15 cellular contexts compared by ENCODE assay signal in the genomic region with DNA sequence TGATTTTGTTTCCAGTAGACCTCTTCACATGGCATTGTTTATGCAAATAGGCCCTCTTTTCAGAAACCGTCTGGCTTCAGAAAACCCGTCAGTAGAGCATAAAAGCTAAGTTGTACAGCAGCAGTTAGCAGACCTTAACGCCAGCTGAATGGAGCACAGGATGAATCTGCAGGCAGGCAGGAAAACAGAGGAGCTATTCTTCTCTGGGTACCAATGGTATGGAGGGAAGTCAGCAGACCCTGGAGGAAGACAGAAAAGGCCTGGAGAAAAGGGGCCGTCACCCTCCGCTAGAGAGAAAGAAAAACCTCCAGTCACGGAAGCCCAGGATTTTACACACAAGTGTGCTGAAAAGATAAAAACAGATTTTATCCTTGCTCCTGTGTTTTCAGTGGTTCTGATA.
DNase-seq lines count a peak whose midpoint lies in the region; ATAC-seq and TF ChIP-seq lines count a peak whose summit lies in the region.
"Had no signal": no experiment of that assay in that cellular context is flagged by ENCODE, and none has a peak within 500 bp of the region (broad histone marks: within the 10 kb centered on the region; RNA-seq: fewer than 3 reads in every experiment).

No MANE protein-coding gene starts in this region.

- H2BK120ac ChIP-seq in IMR-90 (ENCODE audit: low read depth, low read length): peak overlapping the region; percentile 88

- POLR2A ChIA-PET in IMR-90 (lab: Charles Lee; ENCODE audit: unreplicated experiment): interaction anchor here (0.7 kb wide), 1 partner anchor 689 kb away, joined by 6 read pairs; no protein-coding TSS in a partner anchor

- H3K4me3 ChIP-seq in IMR-90 (ENCODE audit: insufficient read depth, low read depth, low read length): no peak overlapping the region
- H3K4me3 ChIP-seq: left ventricle myocardium inferior, right atrium auricular region, tibial artery had no signal

- H2BK15ac ChIP-seq in IMR-90 (ENCODE audit: low read depth, low read length): peak overlapping the region; percentile 13; the same call in 2 of the 3 replicates

- H3K56ac ChIP-seq in IMR-90 (ENCODE audit: extremely low read depth, insufficient read depth, low read length): peak overlapping the region; percentile 70; the same call in 1 of the 2 replicates

- H4K8ac ChIP-seq in IMR-90 (ENCODE audit: low read depth in 2 of 2, low read length in 2 of 2): peak overlapping the region; percentile 23 to 91

- peak overlapping the region; percentile 87 for H3K4ac ChIP-seq in IMR-90 (ENCODE audit: low read depth, low read length)

- no peaks in the 10 kb centered on the region for H3K9me1 ChIP-seq in IMR-90 (ENCODE audit: insufficient read depth, low read length)

- H3K9me3 ChIP-seq in IMR-90 (ENCODE audit: control insufficient read depth, insufficient read depth, low read length): no peaks in the 10 kb centered on the region
- H3K9me3 ChIP-seq: right atrium auricular region, tibial artery had no signal

- peak overlapping the region; percentile 65 for H4K91ac ChIP-seq in IMR-90 (ENCODE audit: insufficient read depth, low read depth, low read length)

- H2AFZ ChIP-seq in IMR-90 (replicated peaks; ENCODE audit: low read length, poor library complexity): peak overlapping the region; percentile 87

- DNase-seq in IMR-90: peak; percentile 38
- peak in 45 of 56 donors; percentile 1 to 64 (median 18) for DNase-seq in amygdala (lab: John Stamatoyannopoulos, UW)
- DNase-seq in hypothalamus (lab: John Stamatoyannopoulos, UW): peak in 43 of 51 donors; percentile 0 to 66 (median 26)
- DNase-seq in pons (ENCODE audit: low spot score): peak; percentile 89
- DNase-seq in CD1c-positive myeloid dendritic cell (ENCODE audit: extremely low spot score): no peak
- no peak for DNase-seq in DMS 273 (lab: John Stamatoyannopoulos, UW; ENCODE audit: unreplicated experiment)
- no peak for DNase-seq in Kasumi-1 (lab: John Stamatoyannopoulos, UW)
- DNase-seq: activated CD4-positive, alpha-beta T cell treated with anti-CD3 and anti-CD28 coated beads, Interleukin-2, amount 50 U/mL, for 1 hour; cerebellar nuclear complex; GOT3; left ventricle myocardium inferior; T-helper 1 cell; tibial artery had no signal

- H3K14ac ChIP-seq in IMR-90 (replicated peaks; ENCODE audit: low read depth, low read length): peak overlapping the region; percentile 89

- no peaks in the 10 kb centered on the region for H4K20me1 ChIP-seq in IMR-90 (ENCODE audit: insufficient read depth, low read length)

- H3K79me1 ChIP-seq in IMR-90 (ENCODE audit: low read depth in 1 of 2, low read length in 2 of 2): no peaks in the 10 kb centered on the region

- peak overlapping the region; percentile 97 for H2BK20ac ChIP-seq in IMR-90 (ENCODE audit: low read depth, low read length)

- peak overlapping the region; percentile 58 for H3K9ac ChIP-seq in IMR-90 (ENCODE audit: low read depth, low read length)

- no peak overlapping the region for H2AK9ac ChIP-seq in IMR-90 (replicated peaks; ENCODE audit: low read depth, low read length, poor library complexity)

- H3K27me3 ChIP-seq in IMR-90 (ENCODE audit: control insufficient read depth, insufficient read depth, low read length): no peaks in the 10 kb centered on the region
- H3K27me3 ChIP-seq: right atrium auricular region, tibial artery had no signal

- TF ChIP-seq POLR2A in IMR-90 (IDR thresholded peaks at IDR 0.05; ENCODE audit: low read depth, low read length): no peak

- peak overlapping the region; percentile 50 for H4K5ac ChIP-seq in IMR-90 (ENCODE audit: low read depth, low read length)

- peak overlapping the region; percentile 45 for H3K4me2 ChIP-seq in IMR-90 (ENCODE audit: low read depth, low read length)

- H2AK5ac ChIP-seq in IMR-90 (ENCODE audit: low read depth, low read length): peak overlapping the region; percentile 5; the same call in 1 of the 2 replicates

- no TSS peak for BruUV-seq in IMR-90 (replicated peaks; lab: Mats Ljungman, UMichigan)

- in situ Hi-C loops in IMR-90 (cut with MboI; ENCODE audit: low sequenced_read_pairs): no loop called here

- peak overlapping the region; percentile 62 for H3K18ac ChIP-seq in IMR-90 (ENCODE audit: low read depth, low read length)

- H3K4me1 ChIP-seq in IMR-90 (ENCODE audit: control insufficient read depth, insufficient read depth, low read length): peaks cover 8% of the 10 kb centered on the region
- H3K4me1 ChIP-seq: left ventricle myocardium inferior, right atrium auricular region had no signal

- peak overlapping the region; percentile 83 for H3K23ac ChIP-seq in IMR-90 (ENCODE audit: low read depth, low read length)

- no peak for TF ChIP-seq CTCF in IMR-90 (conservative IDR thresholded peaks at IDR 0.05; ENCODE audit: low read depth, low read length)

- 17% methylated on average over 2 of the region's 6 CpGs; no CpG with 5 or more reads in 1 of the 2 experiments for WGBS in IMR-90 (ENCODE audit: extremely low coverage in 2 of 2, insufficient read length in 1 of 2), 2 experiments

- intact Hi-C loops in IMR-90 (cut with micrococcal nuclease): no loop called here

- no peaks in the 10 kb centered on the region for H3K36me3 ChIP-seq in IMR-90 (ENCODE audit: control insufficient read depth, insufficient read depth, low read length)
- H3K36me3 ChIP-seq: left ventricle myocardium inferior, right atrium auricular region, tibial artery had no signal

- dilution Hi-C loops in IMR-90 (cut with HindIII; ENCODE audit: low sequenced_read_pairs, unreplicated experiment): no loop called here

- H3K27ac ChIP-seq in IMR-90 (ENCODE audit: insufficient read depth, low read length): peak overlapping the region; percentile 77
- H3K27ac ChIP-seq: left ventricle myocardium inferior, right atrium auricular region had no signal

- peak; percentile 76 for ATAC-seq in IMR-90 (ENCODE audit: low read depth)
- ATAC-seq in HG03159 (IDR thresholded peaks at IDR 0.05; ENCODE audit: unreplicated experiment): no peak

- CTCF ChIA-PET in IMR-90 (lab: Yijun Ruan, JAX): interaction anchor here (0.6 to 0.7 kb wide), 3 partner anchors 57 to 636 kb away, joined by 3 to 5 read pairs (median 3); no protein-coding TSS in a partner anchor

- H2BK5ac ChIP-seq in IMR-90 (ENCODE audit: low read depth, low read length, poor library complexity, severe bottlenecking): peak overlapping the region; percentile 41

- no peak for TF ChIP-seq RAD21 in IMR-90 (IDR thresholded peaks at IDR 0.05; ENCODE audit: low read length)

TF ChIP-seq in IMR-90, 13 proteins besides CTCF, POLR2A, EP300 and RAD21:
- no peak for TF ChIP-seq BHLHE40 (IDR thresholded peaks at IDR 0.05; ENCODE audit: low read depth, low read length)
- TF ChIP-seq CHD1 (IDR thresholded peaks at IDR 0.05; ENCODE audit: low read depth, low read length): no peak
- no peak for TF ChIP-seq NFE2L2 (IDR thresholded peaks at IDR 0.05; ENCODE audit: low read depth, low read length)
- no peak for TF ChIP-seq SMC3 (IDR thresholded peaks at IDR 0.05; ENCODE audit: low read depth, low read length)
- no peak for TF ChIP-seq MAFK (IDR thresholded peaks at IDR 0.05; ENCODE audit: low read depth, low read length)
- TF ChIP-seq, protein P1, sequence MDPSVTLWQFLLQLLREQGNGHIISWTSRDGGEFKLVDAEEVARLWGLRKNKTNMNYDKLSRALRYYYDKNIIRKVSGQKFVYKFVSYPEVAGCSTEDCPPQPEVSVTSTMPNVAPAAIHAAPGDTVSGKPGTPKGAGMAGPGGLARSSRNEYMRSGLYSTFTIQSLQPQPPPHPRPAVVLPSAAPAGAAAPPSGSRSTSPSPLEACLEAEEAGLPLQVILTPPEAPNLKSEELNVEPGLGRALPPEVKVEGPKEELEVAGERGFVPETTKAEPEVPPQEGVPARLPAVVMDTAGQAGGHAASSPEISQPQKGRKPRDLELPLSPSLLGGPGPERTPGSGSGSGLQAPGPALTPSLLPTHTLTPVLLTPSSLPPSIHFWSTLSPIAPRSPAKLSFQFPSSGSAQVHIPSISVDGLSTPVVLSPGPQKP (IDR thresholded peaks at IDR 0.05; ENCODE audit: borderline replicate concordance, low read depth, low read length): no peak
- TF ChIP-seq, protein P2, sequence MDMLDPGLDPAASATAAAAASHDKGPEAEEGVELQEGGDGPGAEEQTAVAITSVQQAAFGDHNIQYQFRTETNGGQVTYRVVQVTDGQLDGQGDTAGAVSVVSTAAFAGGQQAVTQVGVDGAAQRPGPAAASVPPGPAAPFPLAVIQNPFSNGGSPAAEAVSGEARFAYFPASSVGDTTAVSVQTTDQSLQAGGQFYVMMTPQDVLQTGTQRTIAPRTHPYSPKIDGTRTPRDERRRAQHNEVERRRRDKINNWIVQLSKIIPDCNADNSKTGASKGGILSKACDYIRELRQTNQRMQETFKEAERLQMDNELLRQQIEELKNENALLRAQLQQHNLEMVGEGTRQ (IDR thresholded peaks at IDR 0.05; ENCODE audit: low read depth, low read length): no peak
- no peak for TF ChIP-seq FOS (IDR thresholded peaks at IDR 0.05; ENCODE audit: low read depth, low read length)
- no peak for TF ChIP-seq MAZ (IDR thresholded peaks at IDR 0.05; ENCODE audit: borderline replicate concordance, low read depth, low read length)
- TF ChIP-seq MXI1 (IDR thresholded peaks at IDR 0.05; ENCODE audit: borderline replicate concordance, low read depth, low read length): no peak

Comparison
In these comparisons a context has a peak if more than half of its experiments do, and no peak if none do; other contexts are left out.
1. DNase-seq: peak in IMR-90 (single experiment), amygdala (45 of 56), hypothalamus (43 of 51) and pons (single experiment); none in CD1c-positive myeloid dendritic cell (single experiment), DMS 273 (single experiment) and Kasumi-1 (0 of 2).